2 cellular contexts compared by ENCODE assay signal in genomic region chr1:221724931-221725605, GRCh38.
TF ChIP-seq lines count a peak whose summit lies in the region.

No MANE protein-coding gene starts in this region.

TF ChIP-seq in A549, 52 proteins besides CTCF, POLR2A, EP300 and RAD21 (continued from another document):
- TF ChIP-seq BCL3 (IDR thresholded peaks at IDR 0.05) (no peak), POLR2AphosphoS2 (conservative IDR thresholded peaks at IDR 0.05; ENCODE audit: low read length) (no peak), CEBPB (IDR thresholded peaks at IDR 0.05) (0 out of 4 replicates have a peak, but pooled peaks of 1 of the 2 experiments have one; percentile 5)
- TF ChIP-seq, protein P1, sequence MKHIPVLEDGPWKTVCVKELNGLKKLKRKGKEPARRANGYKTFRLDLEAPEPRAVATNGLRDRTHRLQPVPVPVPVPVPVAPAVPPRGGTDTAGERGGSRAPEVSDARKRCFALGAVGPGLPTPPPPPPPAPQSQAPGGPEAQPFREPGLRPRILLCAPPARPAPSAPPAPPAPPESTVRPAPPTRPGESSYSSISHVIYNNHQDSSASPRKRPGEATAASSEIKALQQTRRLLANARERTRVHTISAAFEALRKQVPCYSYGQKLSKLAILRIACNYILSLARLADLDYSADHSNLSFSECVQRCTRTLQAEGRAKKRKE (CRISPR knock-in tag; IDR thresholded peaks at IDR 0.05; ENCODE audit: low read depth): no peak

TF ChIP-seq in K562, 482 proteins besides CTCF, POLR2A, EP300 and RAD21 (continued from another document):
- TF ChIP-seq USF1 (CRISPR knock-in tag; IDR thresholded peaks at IDR 0.05): no peak
